In the genomic region with DNA sequence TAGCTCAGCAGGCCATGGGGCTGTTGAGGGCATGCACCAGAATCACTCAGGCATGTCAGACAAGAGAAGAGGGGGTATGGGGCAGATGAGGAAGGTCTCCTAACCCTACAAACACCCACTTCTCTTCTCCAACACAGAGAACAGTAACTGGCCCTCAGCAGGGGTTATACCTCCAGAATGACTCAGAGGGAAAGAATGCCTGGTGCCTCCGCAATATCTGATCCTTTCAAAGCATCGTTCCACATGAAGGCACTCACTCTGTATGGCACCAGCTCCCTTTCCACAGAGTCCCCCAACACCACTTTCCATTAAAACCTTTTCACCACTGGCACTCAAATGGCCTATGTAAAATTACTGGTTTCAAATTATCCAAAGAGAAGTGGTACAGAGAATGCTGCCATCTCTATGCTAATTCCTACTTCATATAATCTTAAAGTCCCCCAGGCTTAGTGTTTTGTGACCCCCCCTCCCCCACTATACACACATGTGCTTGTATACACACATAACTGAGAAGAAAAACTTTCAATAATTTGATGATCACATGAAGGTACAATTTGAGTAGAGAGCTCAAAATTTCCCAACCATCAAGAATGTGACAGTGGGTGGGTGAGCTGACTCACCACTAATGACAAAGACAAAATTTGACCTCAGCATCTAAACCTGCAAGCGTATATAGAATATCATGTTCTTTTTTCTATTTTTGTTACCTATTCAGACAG, we compare ENCODE assay signal across 9 cellular contexts.
DNase-seq lines count a peak whose midpoint lies in the region; ATAC-seq and TF ChIP-seq lines count a peak whose summit lies in the region.
"Had no signal": no experiment of that assay in that cellular context is flagged by ENCODE, and none has a peak within 500 bp of the region (broad histone marks: within the 10 kb centered on the region; RNA-seq: fewer than 3 reads in every experiment).

No MANE protein-coding gene starts in this region.

- no peak for TF ChIP-seq POLR2A in breast epithelium (IDR thresholded peaks at IDR 0.05)

- TF ChIP-seq CTCF in MCF 10A (IDR thresholded peaks at IDR 0.05; ENCODE audit: unreplicated experiment) = no peak
- TF ChIP-seq CTCF in breast epithelium (IDR thresholded peaks at IDR 0.05) = no peak
- no peak for TF ChIP-seq CTCF in epithelial cell of proximal tubule (conservative IDR thresholded peaks at IDR 0.05; ENCODE audit: low read depth, low read length)
- no peak for TF ChIP-seq CTCF in smooth muscle cell (IDR thresholded peaks at IDR 0.05; ENCODE audit: borderline replicate concordance, insufficient read depth, poor library complexity, severe bottlenecking)
- no peak for TF ChIP-seq CTCF in WERI-Rb-1 (IDR thresholded peaks at IDR 0.05; ENCODE audit: low read depth, low read length)

- H3K27me3 Mint-ChIP-seq in MCF 10A (ENCODE audit: insufficient read depth, unreplicated experiment) = no peaks in the 10 kb centered on the region

- H3K27me3 ChIP-seq in breast epithelium (no peaks in the 10 kb centered on the region), smooth muscle cell (ENCODE audit: low read depth) (no peaks in the 10 kb centered on the region), WERI-Rb-1 (ENCODE audit: insufficient read depth, low read depth, severe bottlenecking) (no peaks in the 10 kb centered on the region)

- 15% methylated on average over 3 of the region's 3 CpGs for WGBS in smooth muscle cell (ENCODE audit: low lambda C conversion rate)

- H3K27ac ChIP-seq in breast epithelium (no peak overlapping the region), smooth muscle cell (ENCODE audit: low read depth) (peak overlapping the region; percentile 88), WERI-Rb-1 (no peak overlapping the region)

- H4K20me1 ChIP-seq in smooth muscle cell (ENCODE audit: low read depth) = peaks cover 22% of the 10 kb centered on the region

- intact Hi-C loops in MCF 10A (cut with micrococcal nuclease) (loop anchor here (5.0 kb wide), 1 partner anchor 169 kb away; no protein-coding TSS in a partner anchor), breast epithelium (cut with DNase I; ENCODE audit: low total_unique reads) (no loop called here), posterior cingulate gyrus (cut with DNase I) (no loop called here)

- H3K4me2 ChIP-seq in smooth muscle cell = peak overlapping the region; percentile 58

- H3K36me3 Mint-ChIP-seq in MCF 10A (ENCODE audit: insufficient read depth, unreplicated experiment) = no peaks in the 10 kb centered on the region
- H3K36me3 Mint-ChIP-seq: natural killer cell treated with Interleukin-12 subunit alpha and Interleukin-12 subunit beta and Interleukin-15 and Interleukin-18, amount 100 ng/mL, for 72 hours had no signal

- H3K9me3 ChIP-seq in breast epithelium (no peaks in the 10 kb centered on the region), smooth muscle cell (replicated peaks; ENCODE audit: low read depth) (no peaks in the 10 kb centered on the region), WERI-Rb-1 (ENCODE audit: severe bottlenecking) (no peaks in the 10 kb centered on the region)

- peaks cover 6% of the 10 kb centered on the region for H3F3A ChIP-seq in smooth muscle cell (ENCODE audit: low read depth)

- H3K4me3 ChIP-seq in breast epithelium = no peak overlapping the region
- H3K4me3 ChIP-seq in epithelial cell of proximal tubule (ENCODE audit: low read depth, low read length) = no peak overlapping the region
- H3K4me3 ChIP-seq in smooth muscle cell = no peak overlapping the region
- H3K4me3 ChIP-seq in WERI-Rb-1 (ENCODE audit: low read depth, low read length) = no peak overlapping the region

- H3K4me3 Mint-ChIP-seq in MCF 10A (ENCODE audit: unreplicated experiment) = peak overlapping the region; percentile 48
- H3K4me3 Mint-ChIP-seq: natural killer cell treated with Interleukin-12 subunit alpha and Interleukin-12 subunit beta and Interleukin-15 and Interleukin-18, amount 100 ng/mL, for 72 hours had no signal

- POLR2A ChIA-PET in MCF 10A (lab: Yijun Ruan, JAX) = interaction anchor here (0.6 to 7.3 kb wide), 43 partner anchors 8 to 732 kb away, joined by 3 to 73 read pairs (median 4); partner anchors contain the start of gene SIPA1L2

- peak overlapping the region; percentile 86 for H3K27ac Mint-ChIP-seq in MCF 10A (ENCODE audit: low read depth, unreplicated experiment)
- H3K27ac Mint-ChIP-seq: natural killer cell treated with Interleukin-12 subunit alpha and Interleukin-12 subunit beta and Interleukin-15 and Interleukin-18, amount 100 ng/mL, for 72 hours had no signal

- no peak for ATAC-seq in GM18511 (IDR thresholded peaks at IDR 0.05; ENCODE audit: unreplicated experiment)
- ATAC-seq: natural killer cell treated with Interleukin-12 subunit alpha and Interleukin-12 subunit beta and Interleukin-15 and Interleukin-18, amount 100 ng/mL, for 72 hours had no signal

- H3K36me3 ChIP-seq in breast epithelium = no peaks in the 10 kb centered on the region
- H3K36me3 ChIP-seq in smooth muscle cell (ENCODE audit: low read depth) = no peaks in the 10 kb centered on the region
- no peaks in the 10 kb centered on the region for H3K36me3 ChIP-seq in WERI-Rb-1

- H3K4me1 Mint-ChIP-seq in MCF 10A (ENCODE audit: insufficient read depth, unreplicated experiment) = peaks cover 48% of the 10 kb centered on the region

- H3K79me2 ChIP-seq in smooth muscle cell (ENCODE audit: low read depth) = peaks cover 97% of the 10 kb centered on the region

- H3K9me3 Mint-ChIP-seq in MCF 10A (ENCODE audit: unreplicated experiment) = peaks cover 10% of the 10 kb centered on the region
- H3K9me3 Mint-ChIP-seq: natural killer cell treated with Interleukin-12 subunit alpha and Interleukin-12 subunit beta and Interleukin-15 and Interleukin-18, amount 100 ng/mL, for 72 hours had no signal

- H2AFZ ChIP-seq in smooth muscle cell (ENCODE audit: low read depth) = no peak overlapping the region

- H3K4me1 ChIP-seq in breast epithelium (no peaks in the 10 kb centered on the region), smooth muscle cell (ENCODE audit: low read depth) (no peaks in the 10 kb centered on the region)

- no TSS peak for BruUV-seq in MCF 10A (replicated peaks; lab: Mats Ljungman, UMichigan)

- CTCF ChIA-PET in MCF 10A (lab: Yijun Ruan, JAX) = interaction anchor here (0.5 to 2.6 kb wide), 19 partner anchors 9 to 1261 kb away, joined by 3 to 21 read pairs (median 4); partner anchors contain the start of gene SIPA1L2

- H3K9ac ChIP-seq in smooth muscle cell (ENCODE audit: low read depth) = peak overlapping the region; percentile 58

- DNase-seq in MCF 10A (ENCODE audit: unreplicated experiment) (peak; percentile 93), breast epithelium (ENCODE audit: low spot score in 2 of 2) (no peak), NCI-H345 treated with DMSO at 0.1 percent for 48 hours (lab: John Stamatoyannopoulos, UW; ENCODE audit: unreplicated experiment) (peak; percentile 8), epithelial cell of proximal tubule (ENCODE audit: low read depth) (peak; percentile 83), smooth muscle cell (lab: John Stamatoyannopoulos, UW; ENCODE audit: unreplicated experiment) (no peak), posterior cingulate gyrus (no peak), WERI-Rb-1 (no peak)

Comparison
In these comparisons a context has a peak if more than half of its experiments do, and no peak if none do; other contexts are left out.
1. DNase-seq: peak in MCF 10A (single experiment), NCI-H345 treated with DMSO at 0.1 percent for 48 hours (single experiment) and epithelial cell of proximal tubule (single experiment); none in breast epithelium (0 of 2), smooth muscle cell (single experiment), posterior cingulate gyrus (0 of 10) and WERI-Rb-1 (single experiment).